In genomic region chr11:126475627-126475991, GRCh38 we compare ENCODE assay signal across 19 cellular contexts.
"Had no signal": no experiment of that assay in that cellular context is flagged by ENCODE, and none has a peak within 500 bp of the region (broad histone marks: within the 10 kb centered on the region; RNA-seq: fewer than 3 reads in every experiment).

No MANE protein-coding gene starts in this region.

- DNase-seq: activated CD4-positive, alpha-beta T cell treated with anti-CD3 and anti-CD28 coated beads, Interleukin-2, amount 10 ng/mL, durations not matched to agents 7 days and 5 days; activated CD8-positive, alpha-beta memory T cell treated with anti-CD3 and anti-CD28 coated beads, Interleukin-2, amount 50 U/mL, for 4 hours; activated effector memory CD4-positive, alpha-beta T cell treated with Interleukin-2 at 50 U/mL for 16 hours; activated naive CD4-positive, alpha-beta T cell treated with anti-CD3 and anti-CD28 coated beads, Interleukin-2, amount 10 ng/mL, durations not matched to agents 7 days and 5 days; activated naive CD8-positive, alpha-beta T cell treated with anti-CD3 and anti-CD28 coated beads, Interleukin-2, amount 50 U/mL, for 24 hours; activated T-cell treated with anti-CD3 and anti-CD28 coated beads, Interleukin-2, amount 50 U/mL, for 48 hours; endodermal cell; foreskin melanocyte; hypothalamus; islet precursor cell; stimulated activated CD4-positive, alpha-beta T cell treated with anti-CD3 and anti-CD28 coated beads, Interleukin-15, amount 100 ng/mL, for 24 hours; stimulated activated CD4-positive, alpha-beta T cell treated with anti-CD3 and anti-CD28 coated beads, Interleukin-4, amount 100 ng/mL, for 1 hour; stomach; T-helper 1 cell; T1000 had no signal

- H3K27me3 ChIP-seq: ascending aorta, testis had no signal

- H3K4me3 ChIP-seq: ascending aorta, prostate gland, skin epidermis, stomach, testis had no signal

- H3K36me3 ChIP-seq: ascending aorta, prostate gland, stomach had no signal

- H3K4me1 ChIP-seq: ascending aorta, prostate gland had no signal

- H3K27ac ChIP-seq: ascending aorta, prostate gland had no signal

- H3K9me3 ChIP-seq: ascending aorta, prostate gland, stomach, testis had no signal
